In genomic region chr7:82578430-82578829, GRCh38 we compare ENCODE assay signal across 20 cellular contexts.
DNase-seq lines count a peak whose midpoint lies in the region; ATAC-seq lines count a peak whose summit lies in the region.
"Had no signal": no experiment of that assay in that cellular context is flagged by ENCODE, and none has a peak within 500 bp of the region (broad histone marks: within the 10 kb centered on the region; RNA-seq: fewer than 3 reads in every experiment).

No MANE protein-coding gene starts in this region.

- DNase-seq in right cardiac atrium (no peak), cardiac septum (ENCODE audit: low spot score) (no peak), astrocyte of the hippocampus (ENCODE audit: low read depth, low spot score) (peak; percentile 76), fibroblast of the conjunctiva (ENCODE audit: low read depth) (peak; percentile 14), C1 segment of cervical spinal cord (lab: John Stamatoyannopoulos, UW) (no peak), SIG-M5 treated with dmso at 0.1 percent for 504 hours (lab: John Stamatoyannopoulos, UW; ENCODE audit: unreplicated experiment) (no peak), NCI-H1694 (lab: John Stamatoyannopoulos, UW) (no peak)
- no peak for DNase-seq in activated CD4-positive, CD25-positive, alpha-beta regulatory T cell (lab: John Stamatoyannopoulos, UW)
- DNase-seq: activated CD4-positive, alpha-beta T cell treated with anti-CD3 and anti-CD28 coated beads, Interleukin-2, amount 50 U/mL, for 1 hour; activated naive CD4-positive, alpha-beta T cell treated with Interleukin-2 at 50 U/mL for 16 hours; CD8-positive, alpha-beta memory T cell; EL; left colon; mucosa of descending colon; NCI-H1436; NCI-H510A treated with DMSO at 0.1 percent for 48 hours; right lobe of liver had no signal

- H3K4me1 ChIP-seq in right cardiac atrium (ENCODE audit: control insufficient read depth, insufficient read depth, low read length): no peaks in the 10 kb centered on the region
- H3K4me1 ChIP-seq: right lobe of liver, vagina had no signal

- no peaks in the 10 kb centered on the region for H3K27me3 ChIP-seq in right cardiac atrium (ENCODE audit: control insufficient read depth, insufficient read depth)
- H3K27me3 ChIP-seq: neutrophil, right lobe of liver, vagina had no signal

- ATAC-seq in right cardiac atrium: peak; percentile 59 to 66
- ATAC-seq: left colon, mucosa of descending colon, Panc1, right lobe of liver had no signal

- no peak overlapping the region for H3K27ac ChIP-seq in right cardiac atrium (ENCODE audit: low read length)
- H3K27ac ChIP-seq: neutrophil, right lobe of liver, vagina had no signal

- intact Hi-C loops in right cardiac atrium (cut with DNase I): loop anchor here in 2 of 4 donors (10.0 kb wide), 2 partner anchors 344 to 1094 kb away; no protein-coding TSS in a partner anchor
- intact Hi-C loops in cardiac septum (cut with DNase I): loop anchor here (10.0 kb wide), 3 partner anchors 134 to 1094 kb away; partner anchors contain the start of gene CACNA2D1

- no peaks in the 10 kb centered on the region for H3K9me3 ChIP-seq in right cardiac atrium (ENCODE audit: control insufficient read depth, low read length)
- H3K9me3 ChIP-seq: mucosa of descending colon, neutrophil, right lobe of liver, vagina had no signal

- 19% methylated on average over 1 of the region's 1 CpG for WGBS in right cardiac atrium

- no peak overlapping the region for H3K4me3 ChIP-seq in right cardiac atrium (ENCODE audit: low read length)
- H3K4me3 ChIP-seq: mucosa of descending colon, right lobe of liver, vagina had no signal

Comparison
In these comparisons a context has a peak if more than half of its experiments do, and no peak if none do; other contexts are left out.
1. DNase-seq: peak in astrocyte of the hippocampus (single experiment) and fibroblast of the conjunctiva (single experiment); none in right cardiac atrium (0 of 3), cardiac septum (single experiment), C1 segment of cervical spinal cord (0 of 14), SIG-M5 treated with dmso at 0.1 percent for 504 hours (single experiment), activated CD4-positive, CD25-positive, alpha-beta regulatory T cell (0 of 4) and NCI-H1694 (single experiment).